ENCODE assay signal across 2 cellular contexts in genomic region chr12:14811486-14811885, GRCh38.
A peak's percentile ranks its signal among the peaks of the same experiment; 100 is the strongest.
TF ChIP-seq lines count a peak whose summit lies in the region.

No MANE protein-coding gene starts in this region.

TF ChIP-seq in HepG2, 621 proteins besides CTCF, POLR2A, EP300 and RAD21:
- no peak for TF ChIP-seq CREBL2 (CRISPR knock-in tag; IDR thresholded peaks at IDR 0.05; ENCODE audit: borderline replicate concordance)
- peak; percentile 65 for TF ChIP-seq ATF7 (IDR thresholded peaks at IDR 0.05)
- TF ChIP-seq ATF7 (CRISPR knock-in tag; IDR thresholded peaks at IDR 0.05) = no peak
- no peak for TF ChIP-seq KLF16 (CRISPR knock-in tag; IDR thresholded peaks at IDR 0.05)

TF ChIP-seq in GM12878, 131 proteins besides CTCF, POLR2A, EP300 and RAD21:
- TF ChIP-seq ATF7 (IDR thresholded peaks at IDR 0.05; ENCODE audit: low read depth) (peak; percentile 40; the same call in 1 of the 2 replicates), JUNB (IDR thresholded peaks at IDR 0.05) (no peak), KDM1A (IDR thresholded peaks at IDR 0.05; ENCODE audit: borderline replicate concordance) (no peak), PML (IDR thresholded peaks at IDR 0.05; ENCODE audit: low read length) (no peak), CHD1 (IDR thresholded peaks at IDR 0.05; ENCODE audit: low read depth, low read length) (no peak), SMC3 (IDR thresholded peaks at IDR 0.05; ENCODE audit: borderline replicate concordance, low read length) (no peak)
